In the genomic region with DNA sequence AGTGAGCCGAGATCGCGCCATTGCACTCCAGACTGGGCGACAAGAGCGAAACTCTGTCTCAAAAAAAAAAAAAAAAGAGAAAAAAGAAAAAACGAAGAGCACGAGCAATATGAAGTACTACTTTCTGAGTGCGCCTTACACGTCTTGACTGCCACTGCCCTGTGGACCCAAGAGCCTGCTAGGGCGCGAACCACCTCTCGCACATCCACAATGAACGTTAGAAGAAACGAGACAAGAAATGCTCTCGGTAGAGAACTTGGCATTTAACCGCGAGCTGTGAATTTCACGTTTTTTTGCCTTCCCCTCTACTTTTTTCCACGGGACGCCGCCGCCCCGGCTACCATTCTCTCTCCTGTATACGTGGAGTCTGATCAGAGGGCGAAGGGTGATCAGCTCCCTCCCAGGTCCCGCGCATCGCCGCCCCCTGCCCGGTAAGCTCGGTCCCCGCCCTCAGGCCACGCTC, we compare ENCODE assay signal across 8 cellular contexts. TPM values are rescaled to one million over a fixed set of nuclear protein-coding genes. Genes with fewer than 3 reads are reported as not detected.
DNase-seq lines count a peak whose midpoint lies in the region; ATAC-seq and TF ChIP-seq lines count a peak whose summit lies in the region.

No MANE protein-coding gene starts in this region.

- H3K4me3 Mint-ChIP-seq in activated CD4-positive, alpha-beta T cell treated with anti-CD3 and anti-CD28 coated beads for 36 hours = peak overlapping the region; percentile 90
- H3K4me3 Mint-ChIP-seq in osteocyte (ENCODE audit: unreplicated experiment) = peak overlapping the region; percentile 86

- H3K27ac ChIP-seq in PC-9 = peak overlapping the region; percentile 91

- peak overlapping the region; percentile 76 for H2AFZ ChIP-seq in PC-9

- TF ChIP-seq POLR2A in erythroblast (IDR thresholded peaks at IDR 0.05; ENCODE audit: low read length) = no peak

- H3K27ac Mint-ChIP-seq in activated CD4-positive, alpha-beta T cell treated with anti-CD3 and anti-CD28 coated beads for 36 hours = peak overlapping the region; percentile 90
- peak overlapping the region; percentile 98 for H3K27ac Mint-ChIP-seq in osteocyte (ENCODE audit: unreplicated experiment)

- no peaks in the 10 kb centered on the region for H3K27me3 Mint-ChIP-seq in activated CD4-positive, alpha-beta T cell treated with anti-CD3 and anti-CD28 coated beads for 36 hours
- no peaks in the 10 kb centered on the region for H3K27me3 Mint-ChIP-seq in osteocyte (ENCODE audit: unreplicated experiment)

- peak; percentile 4 for ATAC-seq in activated CD4-positive, alpha-beta T cell treated with anti-CD3 and anti-CD28 coated beads for 36 hours
- ATAC-seq in HG03378 (IDR thresholded peaks at IDR 0.05; ENCODE audit: unreplicated experiment) = no peak

- H3F3A ChIP-seq in PC-9 (ENCODE audit: insufficient read depth, low read depth) = peaks cover 15% of the 10 kb centered on the region; the same call in 1 of the 2 replicates

- H3K79me2 ChIP-seq in PC-9 (ENCODE audit: low read depth) = peaks cover 41% of the 10 kb centered on the region

- no TSS peak for BruUV-seq in PC-9 (replicated peaks; lab: Mats Ljungman, UMichigan)

- H3K27me3 ChIP-seq in PC-9 (ENCODE audit: insufficient read depth, low read depth) = no peaks in the 10 kb centered on the region

- H3K36me3 Mint-ChIP-seq in activated CD4-positive, alpha-beta T cell treated with anti-CD3 and anti-CD28 coated beads for 36 hours (ENCODE audit: low read depth) = peaks cover 18% of the 10 kb centered on the region
- H3K36me3 Mint-ChIP-seq in osteocyte (ENCODE audit: unreplicated experiment) = peaks cover 9% of the 10 kb centered on the region

- intact Hi-C loops in activated CD4-positive, alpha-beta T cell treated with anti-CD3 and anti-CD28 coated beads for 36 hours (cut with DNase I, micrococcal nuclease) = loop anchor here (1.0 to 10.0 kb wide), 14 partner anchors 18 to 447 kb away; partner anchors contain the start of genes MAP2K7 (in 2 of the 2), NDUFA7 (in 2 of the 2), RPS28 (in 2 of the 2) and SNAPC2 (in 2 of the 2)
- intact Hi-C loops in PC-9 (cut with micrococcal nuclease; ENCODE audit: unreplicated experiment) = loop anchor here (5.0 kb wide), 1 partner anchor 174 kb away; no protein-coding TSS in a partner anchor

- H3K4me1 Mint-ChIP-seq in activated CD4-positive, alpha-beta T cell treated with anti-CD3 and anti-CD28 coated beads for 36 hours = peaks cover 30% of the 10 kb centered on the region
- H3K4me1 Mint-ChIP-seq in osteocyte (ENCODE audit: unreplicated experiment) = peaks cover 17% of the 10 kb centered on the region

- POLR2A ChIA-PET in activated CD4-positive, alpha-beta T cell treated with anti-CD3 and anti-CD28 coated beads for 36 hours (lab: Charles Lee) = interaction anchor here (0.6 to 2.3 kb wide), 8 partner anchors 14 to 391 kb away, joined by 3 to 10 read pairs (median 4); partner anchors contain the start of genes MAP2K7, PET100, SNAPC2 and XAB2
- POLR2A ChIA-PET in PC-9 (lab: Charles Lee; ENCODE audit: unreplicated experiment) = interaction anchor here (1.0 kb wide), 1 partner anchor 14 kb away, joined by 7 read pairs; no protein-coding TSS in a partner anchor

- H3K4me1 ChIP-seq in PC-9 (replicated peaks; ENCODE audit: insufficient read depth) = peaks cover 17% of the 10 kb centered on the region

- H3K9me3 ChIP-seq in PC-9 (ENCODE audit: insufficient read depth, low read depth) = no peaks in the 10 kb centered on the region

- H3K9me2 ChIP-seq in PC-9 (ENCODE audit: insufficient read depth) = no peaks in the 10 kb centered on the region

- peaks cover 20% of the 10 kb centered on the region for H3K36me3 ChIP-seq in PC-9 (ENCODE audit: low read depth)

- no peak for DNase-seq in activated CD4-positive, alpha-beta T cell treated with anti-CD3 and anti-CD28 coated beads for 36 hours
- no peak for DNase-seq in activated CD4-positive, alpha-beta T cell treated with anti-CD3 and anti-CD28 coated beads, Interleukin-2, amount 50 U/mL, for 1 hour
- DNase-seq in PC-9 (no peak), erythroblast (lab: John Stamatoyannopoulos, UW) (peak; percentile 60 to 71), osteocyte (ENCODE audit: extremely low spot score, unreplicated experiment) (no peak), nucleus accumbens (lab: John Stamatoyannopoulos, UW) (no peak), kidney glomerular epithelial cell (lab: John Stamatoyannopoulos, UW) (no peak)

- no peak for TF ChIP-seq CTCF in PC-9 (conservative IDR thresholded peaks at IDR 0.05)
- no peak for TF ChIP-seq CTCF in osteocyte (IDR thresholded peaks at IDR 0.05)

- H3K4me3 ChIP-seq in PC-9 = peak overlapping the region; percentile 87

- CTCF ChIA-PET in activated CD4-positive, alpha-beta T cell treated with anti-CD3 and anti-CD28 coated beads for 36 hours (lab: Charles Lee) = interaction anchor here (0.6 to 2.4 kb wide), 16 partner anchors 9 to 592 kb away, joined by 3 to 24 read pairs (median 4); partner anchors contain the start of genes CTXN1, ELAVL1, MAP2K7 and SNAPC2
- CTCF ChIA-PET in PC-9 (lab: Charles Lee) = interaction anchor here (0.5 to 2.9 kb wide), 9 partner anchors 14 to 1807 kb away, joined by 3 to 25 read pairs (median 3); partner anchors contain the start of gene ACSBG2

- peaks cover 10% of the 10 kb centered on the region for H4K20me1 ChIP-seq in PC-9 (ENCODE audit: insufficient read depth)

- H3K4me2 ChIP-seq in PC-9 = peak overlapping the region; percentile 77

- H3K9me3 Mint-ChIP-seq in activated CD4-positive, alpha-beta T cell treated with anti-CD3 and anti-CD28 coated beads for 36 hours (ENCODE audit: low read depth) = no peaks in the 10 kb centered on the region
- no peaks in the 10 kb centered on the region for H3K9me3 Mint-ChIP-seq in osteocyte (ENCODE audit: unreplicated experiment)

RNA-seq across cellular contexts. Expression of gene TIMM44, which starts 0.5 kb away (rescaled TPM):
- 10 to 100 TPM; 80.4 to 84.0 TPM for total RNA-seq in activated CD4-positive, alpha-beta T cell treated with anti-CD3 and anti-CD28 coated beads for 36 hours
- total RNA-seq in PC-9 (2021) (72.8 and 74.6 TPM in 2 replicates), osteocyte (69.4 and 73.4 TPM in 2 replicates)

RNA-seq across cellular contexts. Expression of gene CTXN1, which starts 17.1 kb away (rescaled TPM):
- under 1 TPM; 0.47 to 0.82 TPM for total RNA-seq in activated CD4-positive, alpha-beta T cell treated with anti-CD3 and anti-CD28 coated beads for 36 hours
- 54.5 and 71.2 TPM in 2 replicates for total RNA-seq in PC-9 (2021)
- total RNA-seq in osteocyte = 28.7 and 28.8 TPM in 2 replicates

RNA-seq across cellular contexts. Expression of gene SNAPC2, which starts 22.9 kb away (rescaled TPM):
- total RNA-seq in activated CD4-positive, alpha-beta T cell treated with anti-CD3 and anti-CD28 coated beads for 36 hours = 10 to 100 TPM; 14.6 to 16.2 TPM
- total RNA-seq in PC-9 (2021) (37.5 and 42.1 TPM in 2 replicates), osteocyte (19.6 and 21.9 TPM in 2 replicates)

RNA-seq across cellular contexts. Expression of gene TGFBR3L, which starts 28.4 kb away (rescaled TPM):
- total RNA-seq in activated CD4-positive, alpha-beta T cell treated with anti-CD3 and anti-CD28 coated beads for 36 hours = 1 to 10 TPM; 2.6 to 3.2 TPM
- total RNA-seq in PC-9 (2021) = 2.0 and 2.3 TPM in 2 replicates
- total RNA-seq in osteocyte = 2.3 and 2.6 TPM in 2 replicates

RNA-seq across cellular contexts. Expression of gene MAP2K7, which starts 39.3 kb away (rescaled TPM):
- 10 to 100 TPM; 32.2 to 33.7 TPM for total RNA-seq in activated CD4-positive, alpha-beta T cell treated with anti-CD3 and anti-CD28 coated beads for 36 hours
- total RNA-seq in PC-9 (2021) (52.4 and 54.0 TPM in 2 replicates), osteocyte (34.4 and 42.1 TPM in 2 replicates)

Comparison
In these comparisons a context has a peak if more than half of its experiments do, and no peak if none do; other contexts are left out.
1. DNase-seq: peak in erythroblast (2 of 2); none in activated CD4-positive, alpha-beta T cell treated with anti-CD3 and anti-CD28 coated beads for 36 hours (single experiment), activated CD4-positive, alpha-beta T cell treated with anti-CD3 and anti-CD28 coated beads, Interleukin-2, amount 50 U/mL, for 1 hour (single experiment), PC-9 (0 of 2), osteocyte (single experiment), nucleus accumbens (0 of 56) and kidney glomerular epithelial cell (single experiment).
2. RNA of gene CTXN1, which starts 17.1 kb away (total RNA-seq): 54.5 to 71.2 TPM in PC-9 and 28.7 to 28.8 TPM in osteocyte; 0.47 to 0.82 TPM in activated CD4-positive, alpha-beta T cell treated with anti-CD3 and anti-CD28 coated beads for 36 hours; every median in the first group is over 10 times any median in the second.